ENCODE assay signal across 3 cellular contexts in genomic region chr1:39106949-39107740, GRCh38.
TF ChIP-seq lines count a peak whose summit lies in the region.

No MANE protein-coding gene starts in this region.

TF ChIP-seq in SK-N-SH, 30 proteins besides CTCF, POLR2A, EP300 and RAD21 (continued from another document):
- TF ChIP-seq IRF3 (IDR thresholded peaks at IDR 0.05; ENCODE audit: low read depth, low read length), result no peak
- TF ChIP-seq TEAD4 (IDR thresholded peaks at IDR 0.05; ENCODE audit: borderline replicate concordance, insufficient read depth), result no peak

TF ChIP-seq in SK-N-SH treated with all-trans-retinoic acid at 6 μM for 48 hours, 23 proteins besides CTCF, POLR2A, EP300 and RAD21 (continued from another document):
- TF ChIP-seq TSHZ2 (CRISPR knock-in tag; IDR thresholded peaks at IDR 0.05), result no peak
- no peak for TF ChIP-seq ARNTL (CRISPR knock-in tag; IDR thresholded peaks at IDR 0.05; ENCODE audit: borderline replicate concordance, low read depth)
- no peak for TF ChIP-seq TCF4 (CRISPR knock-in tag; IDR thresholded peaks at IDR 0.05; ENCODE audit: borderline replicate concordance)
- no peak for TF ChIP-seq ZNF565 (CRISPR knock-in tag; conservative IDR thresholded peaks at IDR 0.05; ENCODE audit: low read depth)
- TF ChIP-seq ZFP3 (CRISPR knock-in tag; IDR thresholded peaks at IDR 0.05), result no peak
- TF ChIP-seq ZNF70 (CRISPR knock-in tag; IDR thresholded peaks at IDR 0.05), result no peak
- TF ChIP-seq ZC3H10 (CRISPR knock-in tag; IDR thresholded peaks at IDR 0.05), result no peak
- TF ChIP-seq ESRRG (CRISPR knock-in tag; IDR thresholded peaks at IDR 0.05), result no peak
- no peak for TF ChIP-seq RARB (CRISPR knock-in tag; IDR thresholded peaks at IDR 0.05)
- TF ChIP-seq CSRNP3 (CRISPR knock-in tag; IDR thresholded peaks at IDR 0.05), result no peak
- no peak for TF ChIP-seq POU6F1 (CRISPR knock-in tag; IDR thresholded peaks at IDR 0.05; ENCODE audit: borderline replicate concordance, low read depth)
- TF ChIP-seq PATZ1 (CRISPR knock-in tag; IDR thresholded peaks at IDR 0.05; ENCODE audit: borderline replicate concordance), result no peak
- no peak for TF ChIP-seq ISL1 (CRISPR knock-in tag; IDR thresholded peaks at IDR 0.05)

TF ChIP-seq in liver, 16 proteins besides CTCF, POLR2A, EP300 and RAD21 (continued from another document):
- TF ChIP-seq ZBTB33 (IDR thresholded peaks at IDR 0.05) (no peak), EGR1 (IDR thresholded peaks at IDR 0.05; ENCODE audit: low read depth in 2 of 2) (no peak), RXRA (IDR thresholded peaks at IDR 0.05) (no peak)
